8 cellular contexts compared by ENCODE assay signal in genomic region chr10:14879055-14879800, GRCh38. TPM values are rescaled to one million over a fixed set of nuclear protein-coding genes. Genes with fewer than 3 reads are reported as not detected.
DNase-seq lines count a peak whose midpoint lies in the region; ATAC-seq and TF ChIP-seq lines count a peak whose summit lies in the region.

No MANE protein-coding gene starts in this region.

- H3K36me3 Mint-ChIP-seq in activated T-helper 2 cell treated with anti-CD3 and anti-CD28 coated beads, Interferon-gamma antibody, Interleukin-2, Interleukin-4, amounts not matched to agents 10 μg/mL and 5 μg/mL and 100 μg/mL, durations not matched to agents 14 hours and 24 hours and 36 hours (ENCODE audit: low read depth), result peaks cover 20% of the 10 kb centered on the region

- H3K4me3 ChIP-seq in parathyroid adenoma (ENCODE audit: low read depth, low read length), result peak overlapping the region; percentile 73

- H3K9me3 ChIP-seq in parathyroid adenoma (ENCODE audit: control insufficient read depth, low read length), result no peaks in the 10 kb centered on the region

- H3K79me2 ChIP-seq in parathyroid adenoma, result peaks cover 9% of the 10 kb centered on the region

- H3K4me1 ChIP-seq in foreskin keratinocyte (peaks cover 6% of the 10 kb centered on the region), parathyroid adenoma (peaks cover 10% of the 10 kb centered on the region)

- H3K27ac ChIP-seq in foreskin keratinocyte (peak overlapping the region; percentile 83), parathyroid adenoma (peak overlapping the region; percentile 40)

- H3K9me3 Mint-ChIP-seq in activated T-helper 2 cell treated with anti-CD3 and anti-CD28 coated beads, Interferon-gamma antibody, Interleukin-2, Interleukin-4, amounts not matched to agents 10 μg/mL and 5 μg/mL and 100 μg/mL, durations not matched to agents 14 hours and 24 hours and 36 hours, result no peaks in the 10 kb centered on the region

- ATAC-seq in GM18508 (IDR thresholded peaks at IDR 0.05; ENCODE audit: insufficient read depth, unreplicated experiment) (peak; percentile 21), HG02642 (IDR thresholded peaks at IDR 0.05; ENCODE audit: poor library complexity, unreplicated experiment) (peak; percentile 33), foreskin keratinocyte (peak; percentile 18)

- H2AFZ ChIP-seq in parathyroid adenoma, result peak overlapping the region; percentile 90

- H3K4me1 Mint-ChIP-seq in activated T-helper 2 cell treated with anti-CD3 and anti-CD28 coated beads, Interferon-gamma antibody, Interleukin-2, Interleukin-4, amounts not matched to agents 10 μg/mL and 5 μg/mL and 100 μg/mL, durations not matched to agents 14 hours and 24 hours and 36 hours (ENCODE audit: low read depth), result peaks cover 31% of the 10 kb centered on the region

- TF ChIP-seq CTCF in foreskin keratinocyte (conservative IDR thresholded peaks at IDR 0.05) (no peak), parathyroid adenoma (IDR thresholded peaks at IDR 0.05) (no peak)

- peak overlapping the region; percentile 81 for H3K4me2 ChIP-seq in parathyroid adenoma (ENCODE audit: low read length)

- H3K36me3 ChIP-seq in parathyroid adenoma (ENCODE audit: control insufficient read depth, insufficient read depth, low read length), result no peaks in the 10 kb centered on the region

- H3K27me3 Mint-ChIP-seq in activated T-helper 2 cell treated with anti-CD3 and anti-CD28 coated beads, Interferon-gamma antibody, Interleukin-2, Interleukin-4, amounts not matched to agents 10 μg/mL and 5 μg/mL and 100 μg/mL, durations not matched to agents 14 hours and 24 hours and 36 hours (ENCODE audit: low read depth), result no peaks in the 10 kb centered on the region

- H3K4me3 Mint-ChIP-seq in activated T-helper 2 cell treated with anti-CD3 and anti-CD28 coated beads, Interferon-gamma antibody, Interleukin-2, Interleukin-4, amounts not matched to agents 10 μg/mL and 5 μg/mL and 100 μg/mL, durations not matched to agents 14 hours and 24 hours and 36 hours (ENCODE audit: low read depth), result peak overlapping the region; percentile 92

- intact Hi-C loops in activated T-helper 2 cell treated with anti-CD3 and anti-CD28 coated beads, Interferon-gamma antibody, Interleukin-2, Interleukin-4, amounts not matched to agents 10 μg/mL and 5 μg/mL and 100 μg/mL, durations not matched to agents 14 hours and 24 hours and 36 hours (cut with micrococcal nuclease), result loop anchor here (2.0 to 10.0 kb wide), 3 partner anchors 232 to 1556 kb away; partner anchors contain the start of gene PTER

- H3K9ac ChIP-seq in parathyroid adenoma, result peak overlapping the region; percentile 55

- no peaks in the 10 kb centered on the region for H3K27me3 ChIP-seq in foreskin keratinocyte
- no peaks in the 10 kb centered on the region for H3K27me3 ChIP-seq in parathyroid adenoma (ENCODE audit: control insufficient read depth, insufficient read depth, low read length)

- H3K27ac Mint-ChIP-seq in activated T-helper 2 cell treated with anti-CD3 and anti-CD28 coated beads, Interferon-gamma antibody, Interleukin-2, Interleukin-4, amounts not matched to agents 10 μg/mL and 5 μg/mL and 100 μg/mL, durations not matched to agents 14 hours and 24 hours and 36 hours, result peak overlapping the region; percentile 88

- peak; percentile 7 for DNase-seq in NCI-H226
- DNase-seq in activated T-helper 2 cell treated with anti-CD3 and anti-CD28 coated beads, Interferon-gamma antibody, Interleukin-2, Interleukin-4, amounts not matched to agents 10 μg/mL and 5 μg/mL and 100 μg/mL, durations not matched to agents 14 hours and 24 hours and 36 hours (ENCODE audit: low spot score), result peak; percentile 34
- DNase-seq in foreskin keratinocyte, result peak in 1 of 2 donors; percentile 20
- no peak for DNase-seq in SK-N-DZ (ENCODE audit: low spot score)
- no peak for DNase-seq in NCI-H128 (lab: John Stamatoyannopoulos, UW; ENCODE audit: unreplicated experiment)

RNA-seq across cellular contexts. Expression of gene SUV39H2, which starts 0.6 kb away (rescaled TPM):
- 44.0 and 45.0 TPM in 2 replicates for total RNA-seq in activated T-helper 2 cell treated with anti-CD3 and anti-CD28 coated beads, Interferon-gamma antibody, Interleukin-2, Interleukin-4, amounts not matched to agents 10 μg/mL and 5 μg/mL and 100 μg/mL, durations not matched to agents 14 hours and 24 hours and 36 hours
- total RNA-seq in foreskin keratinocyte, result 18.5 and 22.3 TPM in 2 replicates
- 10.1 and 13.2 TPM in 2 replicates for polyA plus RNA-seq in foreskin keratinocyte
- polyA plus RNA-seq in SK-N-DZ (2014; cell fraction: cytosol; rRNA removed), result 25.0 and 27.8 TPM in 2 replicates
- polyA plus RNA-seq in SK-N-DZ (2014; cell fraction: nucleus; rRNA removed), result 21.2 and 23.3 TPM in 2 replicates

RNA-seq across cellular contexts. Expression of gene HSPA14, which starts 41.1 kb away (rescaled TPM):
- total RNA-seq in activated T-helper 2 cell treated with anti-CD3 and anti-CD28 coated beads, Interferon-gamma antibody, Interleukin-2, Interleukin-4, amounts not matched to agents 10 μg/mL and 5 μg/mL and 100 μg/mL, durations not matched to agents 14 hours and 24 hours and 36 hours, result 34.1 and 34.5 TPM in 2 replicates
- 23.4 and 23.6 TPM in 2 replicates for total RNA-seq in foreskin keratinocyte
- 16.2 and 19.6 TPM in 2 replicates for polyA plus RNA-seq in foreskin keratinocyte
- polyA plus RNA-seq in SK-N-DZ (2014; cell fraction: cytosol; rRNA removed), result 25.5 and 30.1 TPM in 2 replicates
- 27.5 and 32.7 TPM in 2 replicates for polyA plus RNA-seq in SK-N-DZ (2014; cell fraction: nucleus; rRNA removed)

RNA-seq across cellular contexts. Expression of gene MSANTD7, which starts 41.1 kb away (rescaled TPM):
- total RNA-seq in activated T-helper 2 cell treated with anti-CD3 and anti-CD28 coated beads, Interferon-gamma antibody, Interleukin-2, Interleukin-4, amounts not matched to agents 10 μg/mL and 5 μg/mL and 100 μg/mL, durations not matched to agents 14 hours and 24 hours and 36 hours, result 22.3 and 25.6 TPM in 2 replicates
- total RNA-seq in foreskin keratinocyte, result 15.9 TPM in 2 replicates
- polyA plus RNA-seq in foreskin keratinocyte, result 5.6 and 6.9 TPM in 2 replicates
- 13.6 and 18.5 TPM in 2 replicates for polyA plus RNA-seq in SK-N-DZ (2014; cell fraction: cytosol; rRNA removed)
- polyA plus RNA-seq in SK-N-DZ (2014; cell fraction: nucleus; rRNA removed), result 10.4 and 10.7 TPM in 2 replicates

RNA-seq across cellular contexts. Expression of gene CDNF, which starts 41.4 kb away (rescaled TPM):
- total RNA-seq in activated T-helper 2 cell treated with anti-CD3 and anti-CD28 coated beads, Interferon-gamma antibody, Interleukin-2, Interleukin-4, amounts not matched to agents 10 μg/mL and 5 μg/mL and 100 μg/mL, durations not matched to agents 14 hours and 24 hours and 36 hours, result 0.39 and 0.67 TPM in 2 replicates
- total RNA-seq in foreskin keratinocyte, result 0.34 and 0.63 TPM in 2 replicates
- polyA plus RNA-seq in foreskin keratinocyte, result 0.39 and 0.54 TPM in 2 replicates
- 0.90 and 1.8 TPM in 2 replicates for polyA plus RNA-seq in SK-N-DZ (2014; cell fraction: cytosol; rRNA removed)
- polyA plus RNA-seq in SK-N-DZ (2014; cell fraction: nucleus; rRNA removed), result 2.2 and 2.4 TPM in 2 replicates

Comparison
In these comparisons a context has a peak if more than half of its experiments do, and no peak if none do; other contexts are left out.
1. DNase-seq: peak in NCI-H226 (single experiment) and activated T-helper 2 cell treated with anti-CD3 and anti-CD28 coated beads, Interferon-gamma antibody, Interleukin-2, Interleukin-4, amounts not matched to agents 10 μg/mL and 5 μg/mL and 100 μg/mL, durations not matched to agents 14 hours and 24 hours and 36 hours (single experiment); none in SK-N-DZ (single experiment) and NCI-H128 (single experiment).
2. Peak in every context shown above with its lines, with median percentiles within 50 percentile points of each other: ATAC-seq.